Comparison of ENCODE assay signal across 1 cellular context in the genomic region with DNA sequence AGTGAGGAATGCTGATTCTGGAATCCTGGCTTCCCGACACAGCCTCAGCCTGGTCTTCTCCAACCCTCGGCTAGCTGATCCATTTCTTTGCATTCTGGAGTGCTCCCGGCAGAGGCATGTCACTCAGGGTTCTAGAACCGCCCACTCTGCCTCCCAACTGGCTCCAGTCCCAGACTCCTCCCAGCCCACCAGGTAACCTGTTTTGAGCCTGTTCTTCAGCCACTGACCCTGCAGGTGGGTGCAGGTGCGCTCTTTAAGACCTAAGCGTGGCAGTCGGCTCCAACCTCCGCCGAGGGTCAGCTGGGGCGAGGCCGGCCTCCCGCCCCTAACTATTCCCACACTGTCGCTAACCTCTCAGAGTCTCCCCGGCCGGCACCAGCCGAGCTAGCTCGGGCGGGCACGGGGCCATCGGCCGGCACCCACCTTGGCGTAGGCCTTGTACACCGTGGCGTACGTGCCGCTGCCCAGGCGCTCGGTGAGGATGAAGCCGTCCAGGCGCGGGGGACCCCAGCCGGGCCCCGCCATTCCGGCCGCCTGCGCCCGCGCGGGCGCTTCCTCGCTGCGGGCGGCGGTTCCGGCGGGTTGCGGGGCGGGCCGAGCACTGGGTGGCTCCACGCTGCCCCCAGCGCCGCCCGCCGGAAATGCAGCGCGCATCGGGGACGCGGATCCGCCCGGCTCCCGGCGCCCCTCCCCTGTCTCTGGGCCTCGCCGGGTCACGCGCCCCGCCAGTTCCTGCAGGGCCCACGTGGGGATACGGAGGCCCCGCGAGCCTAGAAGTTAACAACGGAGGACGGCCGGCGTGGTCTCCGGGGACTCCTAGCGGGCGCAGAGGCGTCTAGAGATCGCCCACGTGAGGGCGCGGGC.
A peak's percentile ranks its signal among the peaks of the same experiment; 100 is the strongest.
TF ChIP-seq lines count a peak whose summit lies in the region.

A gene with protein sequence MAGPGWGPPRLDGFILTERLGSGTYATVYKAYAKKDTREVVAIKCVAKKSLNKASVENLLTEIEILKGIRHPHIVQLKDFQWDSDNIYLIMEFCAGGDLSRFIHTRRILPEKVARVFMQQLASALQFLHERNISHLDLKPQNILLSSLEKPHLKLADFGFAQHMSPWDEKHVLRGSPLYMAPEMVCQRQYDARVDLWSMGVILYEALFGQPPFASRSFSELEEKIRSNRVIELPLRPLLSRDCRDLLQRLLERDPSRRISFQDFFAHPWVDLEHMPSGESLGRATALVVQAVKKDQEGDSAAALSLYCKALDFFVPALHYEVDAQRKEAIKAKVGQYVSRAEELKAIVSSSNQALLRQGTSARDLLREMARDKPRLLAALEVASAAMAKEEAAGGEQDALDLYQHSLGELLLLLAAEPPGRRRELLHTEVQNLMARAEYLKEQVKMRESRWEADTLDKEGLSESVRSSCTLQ (minus strand): TSS at position 576 of the 864 bp plus-strand sequence. CDS start 51 bp downstream, at position 525.

TF ChIP-seq in HepG2, 621 proteins besides CTCF, POLR2A, EP300 and RAD21 (continued from another document and continues in another):
- TF ChIP-seq, protein P1, sequence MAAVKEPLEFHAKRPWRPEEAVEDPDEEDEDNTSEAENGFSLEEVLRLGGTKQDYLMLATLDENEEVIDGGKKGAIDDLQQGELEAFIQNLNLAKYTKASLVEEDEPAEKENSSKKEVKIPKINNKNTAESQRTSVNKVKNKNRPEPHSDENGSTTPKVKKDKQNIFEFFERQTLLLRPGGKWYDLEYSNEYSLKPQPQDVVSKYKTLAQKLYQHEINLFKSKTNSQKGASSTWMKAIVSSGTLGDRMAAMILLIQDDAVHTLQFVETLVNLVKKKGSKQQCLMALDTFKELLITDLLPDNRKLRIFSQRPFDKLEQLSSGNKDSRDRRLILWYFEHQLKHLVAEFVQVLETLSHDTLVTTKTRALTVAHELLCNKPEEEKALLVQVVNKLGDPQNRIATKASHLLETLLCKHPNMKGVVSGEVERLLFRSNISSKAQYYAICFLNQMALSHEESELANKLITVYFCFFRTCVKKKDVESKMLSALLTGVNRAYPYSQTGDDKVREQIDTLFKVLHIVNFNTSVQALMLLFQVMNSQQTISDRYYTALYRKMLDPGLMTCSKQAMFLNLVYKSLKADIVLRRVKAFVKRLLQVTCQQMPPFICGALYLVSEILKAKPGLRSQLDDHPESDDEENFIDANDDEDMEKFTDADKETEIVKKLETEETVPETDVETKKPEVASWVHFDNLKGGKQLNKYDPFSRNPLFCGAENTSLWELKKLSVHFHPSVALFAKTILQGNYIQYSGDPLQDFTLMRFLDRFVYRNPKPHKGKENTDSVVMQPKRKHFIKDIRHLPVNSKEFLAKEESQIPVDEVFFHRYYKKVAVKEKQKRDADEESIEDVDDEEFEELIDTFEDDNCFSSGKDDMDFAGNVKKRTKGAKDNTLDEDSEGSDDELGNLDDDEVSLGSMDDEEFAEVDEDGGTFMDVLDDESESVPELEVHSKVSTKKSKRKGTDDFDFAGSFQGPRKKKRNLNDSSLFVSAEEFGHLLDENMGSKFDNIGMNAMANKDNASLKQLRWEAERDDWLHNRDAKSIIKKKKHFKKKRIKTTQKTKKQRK (IDR thresholded peaks at IDR 0.05; ENCODE audit: low read length), result no peak
- no peak for TF ChIP-seq ZNF775 (CRISPR knock-in tag; IDR thresholded peaks at IDR 0.05; ENCODE audit: borderline replicate concordance)
- TF ChIP-seq SAFB2 (CRISPR knock-in tag; IDR thresholded peaks at IDR 0.05; ENCODE audit: borderline replicate concordance, low read depth), result 0 out of 2 replicates have a peak, but pooled peaks have one; percentile 33
- TF ChIP-seq ZNF772 (CRISPR knock-in tag; IDR thresholded peaks at IDR 0.05), result no peak; the same call in 1 of the 2 replicates
- TF ChIP-seq GATAD2A (CRISPR knock-in tag; IDR thresholded peaks at IDR 0.05), result 0 out of 2 replicates have a peak, but pooled peaks have one; percentile 7
- TF ChIP-seq, protein P2, sequence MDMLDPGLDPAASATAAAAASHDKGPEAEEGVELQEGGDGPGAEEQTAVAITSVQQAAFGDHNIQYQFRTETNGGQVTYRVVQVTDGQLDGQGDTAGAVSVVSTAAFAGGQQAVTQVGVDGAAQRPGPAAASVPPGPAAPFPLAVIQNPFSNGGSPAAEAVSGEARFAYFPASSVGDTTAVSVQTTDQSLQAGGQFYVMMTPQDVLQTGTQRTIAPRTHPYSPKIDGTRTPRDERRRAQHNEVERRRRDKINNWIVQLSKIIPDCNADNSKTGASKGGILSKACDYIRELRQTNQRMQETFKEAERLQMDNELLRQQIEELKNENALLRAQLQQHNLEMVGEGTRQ (IDR thresholded peaks at IDR 0.05; ENCODE audit: low read depth, low read length), result peak; percentile 55; the same call in 1 of the 2 replicates
- TF ChIP-seq, protein P2 (CRISPR knock-in tag; IDR thresholded peaks at IDR 0.05; ENCODE audit: borderline replicate concordance), result peak; percentile 57; the same call in 1 of the 2 replicates
- TF ChIP-seq EZH2 (conservative IDR thresholded peaks at IDR 0.05; ENCODE audit: low read depth, low read length), result no peak
- TF ChIP-seq FOSL1 (CRISPR knock-in tag; IDR thresholded peaks at IDR 0.05; ENCODE audit: borderline replicate concordance), result no peak
- no peak for TF ChIP-seq SIX1 (CRISPR knock-in tag; IDR thresholded peaks at IDR 0.05; ENCODE audit: borderline replicate concordance)
- no peak for TF ChIP-seq ZNF558 (CRISPR knock-in tag; IDR thresholded peaks at IDR 0.05; ENCODE audit: borderline replicate concordance)
- TF ChIP-seq ZBTB21 (CRISPR knock-in tag; IDR thresholded peaks at IDR 0.05), result no peak
- TF ChIP-seq IKZF4 (CRISPR knock-in tag; IDR thresholded peaks at IDR 0.05; ENCODE audit: borderline replicate concordance, low read depth, not compliant biosample characterization), result peak; percentile 68
- TF ChIP-seq KDM5B (CRISPR knock-in tag; IDR thresholded peaks at IDR 0.05; ENCODE audit: borderline replicate concordance), result no peak; the same call in 1 of the 2 replicates
- TF ChIP-seq, protein P3, sequence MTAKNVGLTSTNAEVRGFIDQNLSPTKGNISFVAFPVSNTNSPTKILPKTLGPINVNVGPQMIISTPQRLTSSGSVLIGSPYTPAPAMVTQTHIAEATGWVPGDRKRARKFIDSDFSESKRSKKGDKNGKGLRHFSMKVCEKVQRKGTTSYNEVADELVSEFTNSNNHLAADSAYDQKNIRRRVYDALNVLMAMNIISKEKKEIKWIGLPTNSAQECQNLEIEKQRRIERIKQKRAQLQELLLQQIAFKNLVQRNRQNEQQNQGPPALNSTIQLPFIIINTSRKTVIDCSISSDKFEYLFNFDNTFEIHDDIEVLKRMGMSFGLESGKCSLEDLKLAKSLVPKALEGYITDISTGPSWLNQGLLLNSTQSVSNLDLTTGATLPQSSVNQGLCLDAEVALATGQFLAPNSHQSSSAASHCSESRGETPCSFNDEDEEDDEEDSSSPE (CRISPR knock-in tag; IDR thresholded peaks at IDR 0.05), result peak; percentile 47
- TF ChIP-seq ZNF629 (CRISPR knock-in tag; conservative IDR thresholded peaks at IDR 0.05), result no peak
- TF ChIP-seq CENPT (CRISPR knock-in tag; IDR thresholded peaks at IDR 0.05; ENCODE audit: low read depth), result no peak
- TF ChIP-seq KAT8 (CRISPR knock-in tag; IDR thresholded peaks at IDR 0.05), result no peak
- TF ChIP-seq ZNF333 (CRISPR knock-in tag; IDR thresholded peaks at IDR 0.05; ENCODE audit: borderline replicate concordance), result no peak
- TF ChIP-seq YY1 (IDR thresholded peaks at IDR 0.05; ENCODE audit: insufficient read depth, insufficient replicate concordance, low read depth, low read length), result peak; percentile 73
- TF ChIP-seq ZNF343 (CRISPR knock-in tag; IDR thresholded peaks at IDR 0.05), result peak; percentile 58; the same call in 1 of the 2 replicates
- peak; percentile 67 for TF ChIP-seq ZNF788 (CRISPR knock-in tag; IDR thresholded peaks at IDR 0.05; ENCODE audit: borderline replicate concordance)
- no peak for TF ChIP-seq ATM (IDR thresholded peaks at IDR 0.05; ENCODE audit: borderline replicate concordance)
- no peak for TF ChIP-seq SP1 (IDR thresholded peaks at IDR 0.05)
- peak; percentile 40; the same call in 1 of the 2 replicates for TF ChIP-seq SP1 (CRISPR knock-in tag; IDR thresholded peaks at IDR 0.05)
- no peak for TF ChIP-seq RAD51 (IDR thresholded peaks at IDR 0.05; ENCODE audit: borderline replicate concordance)
- TF ChIP-seq, protein P4, sequence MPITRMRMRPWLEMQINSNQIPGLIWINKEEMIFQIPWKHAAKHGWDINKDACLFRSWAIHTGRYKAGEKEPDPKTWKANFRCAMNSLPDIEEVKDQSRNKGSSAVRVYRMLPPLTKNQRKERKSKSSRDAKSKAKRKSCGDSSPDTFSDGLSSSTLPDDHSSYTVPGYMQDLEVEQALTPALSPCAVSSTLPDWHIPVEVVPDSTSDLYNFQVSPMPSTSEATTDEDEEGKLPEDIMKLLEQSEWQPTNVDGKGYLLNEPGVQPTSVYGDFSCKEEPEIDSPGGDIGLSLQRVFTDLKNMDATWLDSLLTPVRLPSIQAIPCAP (CRISPR knock-in tag; IDR thresholded peaks at IDR 0.05; ENCODE audit: low read depth), result no peak
- TF ChIP-seq, protein P5, sequence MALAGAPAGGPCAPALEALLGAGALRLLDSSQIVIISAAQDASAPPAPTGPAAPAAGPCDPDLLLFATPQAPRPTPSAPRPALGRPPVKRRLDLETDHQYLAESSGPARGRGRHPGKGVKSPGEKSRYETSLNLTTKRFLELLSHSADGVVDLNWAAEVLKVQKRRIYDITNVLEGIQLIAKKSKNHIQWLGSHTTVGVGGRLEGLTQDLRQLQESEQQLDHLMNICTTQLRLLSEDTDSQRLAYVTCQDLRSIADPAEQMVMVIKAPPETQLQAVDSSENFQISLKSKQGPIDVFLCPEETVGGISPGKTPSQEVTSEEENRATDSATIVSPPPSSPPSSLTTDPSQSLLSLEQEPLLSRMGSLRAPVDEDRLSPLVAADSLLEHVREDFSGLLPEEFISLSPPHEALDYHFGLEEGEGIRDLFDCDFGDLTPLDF (CRISPR knock-in tag; IDR thresholded peaks at IDR 0.05), result no peak
- TF ChIP-seq, protein P6, sequence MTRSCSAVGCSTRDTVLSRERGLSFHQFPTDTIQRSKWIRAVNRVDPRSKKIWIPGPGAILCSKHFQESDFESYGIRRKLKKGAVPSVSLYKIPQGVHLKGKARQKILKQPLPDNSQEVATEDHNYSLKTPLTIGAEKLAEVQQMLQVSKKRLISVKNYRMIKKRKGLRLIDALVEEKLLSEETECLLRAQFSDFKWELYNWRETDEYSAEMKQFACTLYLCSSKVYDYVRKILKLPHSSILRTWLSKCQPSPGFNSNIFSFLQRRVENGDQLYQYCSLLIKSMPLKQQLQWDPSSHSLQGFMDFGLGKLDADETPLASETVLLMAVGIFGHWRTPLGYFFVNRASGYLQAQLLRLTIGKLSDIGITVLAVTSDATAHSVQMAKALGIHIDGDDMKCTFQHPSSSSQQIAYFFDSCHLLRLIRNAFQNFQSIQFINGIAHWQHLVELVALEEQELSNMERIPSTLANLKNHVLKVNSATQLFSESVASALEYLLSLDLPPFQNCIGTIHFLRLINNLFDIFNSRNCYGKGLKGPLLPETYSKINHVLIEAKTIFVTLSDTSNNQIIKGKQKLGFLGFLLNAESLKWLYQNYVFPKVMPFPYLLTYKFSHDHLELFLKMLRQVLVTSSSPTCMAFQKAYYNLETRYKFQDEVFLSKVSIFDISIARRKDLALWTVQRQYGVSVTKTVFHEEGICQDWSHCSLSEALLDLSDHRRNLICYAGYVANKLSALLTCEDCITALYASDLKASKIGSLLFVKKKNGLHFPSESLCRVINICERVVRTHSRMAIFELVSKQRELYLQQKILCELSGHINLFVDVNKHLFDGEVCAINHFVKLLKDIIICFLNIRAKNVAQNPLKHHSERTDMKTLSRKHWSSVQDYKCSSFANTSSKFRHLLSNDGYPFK (CRISPR knock-in tag; IDR thresholded peaks at IDR 0.05; ENCODE audit: borderline replicate concordance), result no peak
- TF ChIP-seq CHCHD3 (CRISPR knock-in tag; IDR thresholded peaks at IDR 0.05), result no peak
- no peak for TF ChIP-seq MZF1 (CRISPR knock-in tag; IDR thresholded peaks at IDR 0.05; ENCODE audit: borderline replicate concordance)
- TF ChIP-seq, protein P7, sequence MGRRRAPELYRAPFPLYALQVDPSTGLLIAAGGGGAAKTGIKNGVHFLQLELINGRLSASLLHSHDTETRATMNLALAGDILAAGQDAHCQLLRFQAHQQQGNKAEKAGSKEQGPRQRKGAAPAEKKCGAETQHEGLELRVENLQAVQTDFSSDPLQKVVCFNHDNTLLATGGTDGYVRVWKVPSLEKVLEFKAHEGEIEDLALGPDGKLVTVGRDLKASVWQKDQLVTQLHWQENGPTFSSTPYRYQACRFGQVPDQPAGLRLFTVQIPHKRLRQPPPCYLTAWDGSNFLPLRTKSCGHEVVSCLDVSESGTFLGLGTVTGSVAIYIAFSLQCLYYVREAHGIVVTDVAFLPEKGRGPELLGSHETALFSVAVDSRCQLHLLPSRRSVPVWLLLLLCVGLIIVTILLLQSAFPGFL (CRISPR knock-in tag; IDR thresholded peaks at IDR 0.05), result no peak
- no peak for TF ChIP-seq ZNF709 (CRISPR knock-in tag; IDR thresholded peaks at IDR 0.05)
- TF ChIP-seq, protein P8, sequence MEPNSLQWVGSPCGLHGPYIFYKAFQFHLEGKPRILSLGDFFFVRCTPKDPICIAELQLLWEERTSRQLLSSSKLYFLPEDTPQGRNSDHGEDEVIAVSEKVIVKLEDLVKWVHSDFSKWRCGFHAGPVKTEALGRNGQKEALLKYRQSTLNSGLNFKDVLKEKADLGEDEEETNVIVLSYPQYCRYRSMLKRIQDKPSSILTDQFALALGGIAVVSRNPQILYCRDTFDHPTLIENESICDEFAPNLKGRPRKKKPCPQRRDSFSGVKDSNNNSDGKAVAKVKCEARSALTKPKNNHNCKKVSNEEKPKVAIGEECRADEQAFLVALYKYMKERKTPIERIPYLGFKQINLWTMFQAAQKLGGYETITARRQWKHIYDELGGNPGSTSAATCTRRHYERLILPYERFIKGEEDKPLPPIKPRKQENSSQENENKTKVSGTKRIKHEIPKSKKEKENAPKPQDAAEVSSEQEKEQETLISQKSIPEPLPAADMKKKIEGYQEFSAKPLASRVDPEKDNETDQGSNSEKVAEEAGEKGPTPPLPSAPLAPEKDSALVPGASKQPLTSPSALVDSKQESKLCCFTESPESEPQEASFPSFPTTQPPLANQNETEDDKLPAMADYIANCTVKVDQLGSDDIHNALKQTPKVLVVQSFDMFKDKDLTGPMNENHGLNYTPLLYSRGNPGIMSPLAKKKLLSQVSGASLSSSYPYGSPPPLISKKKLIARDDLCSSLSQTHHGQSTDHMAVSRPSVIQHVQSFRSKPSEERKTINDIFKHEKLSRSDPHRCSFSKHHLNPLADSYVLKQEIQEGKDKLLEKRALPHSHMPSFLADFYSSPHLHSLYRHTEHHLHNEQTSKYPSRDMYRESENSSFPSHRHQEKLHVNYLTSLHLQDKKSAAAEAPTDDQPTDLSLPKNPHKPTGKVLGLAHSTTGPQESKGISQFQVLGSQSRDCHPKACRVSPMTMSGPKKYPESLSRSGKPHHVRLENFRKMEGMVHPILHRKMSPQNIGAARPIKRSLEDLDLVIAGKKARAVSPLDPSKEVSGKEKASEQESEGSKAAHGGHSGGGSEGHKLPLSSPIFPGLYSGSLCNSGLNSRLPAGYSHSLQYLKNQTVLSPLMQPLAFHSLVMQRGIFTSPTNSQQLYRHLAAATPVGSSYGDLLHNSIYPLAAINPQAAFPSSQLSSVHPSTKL (CRISPR knock-in tag; IDR thresholded peaks at IDR 0.05), result no peak
- no peak for TF ChIP-seq ZNF792 (CRISPR knock-in tag; IDR thresholded peaks at IDR 0.05)
- peak; percentile 82; the same call in 1 of the 2 replicates for TF ChIP-seq TOPORS (CRISPR knock-in tag; IDR thresholded peaks at IDR 0.05)
